Comparison of ENCODE assay signal across 8 cellular contexts in genomic region chr16:84503751-84504395, GRCh38. TPM values are rescaled to one million over a fixed set of nuclear protein-coding genes. Genes with fewer than 3 reads are reported as not detected.
DNase-seq lines count a peak whose midpoint lies in the region; ATAC-seq, FAIRE-seq and TF ChIP-seq lines count a peak whose summit lies in the region.

No MANE protein-coding gene starts in this region.

- H3K4me3 Mint-ChIP-seq in activated B cell treated with CpG ODN at 0.5 μM for 24 hours, result peak overlapping the region; percentile 88

- H3K27ac ChIP-seq in A673 (ENCODE audit: low read depth, low read length, poor library complexity, severe bottlenecking) (peak overlapping the region; percentile 84), small intestine (ENCODE audit: low read depth in 1 of 2, low read length in 1 of 2) (peak overlapping the region in 1 of 2 donors; percentile 58)

- H3K4me1 Mint-ChIP-seq in activated B cell treated with CpG ODN at 0.5 μM for 24 hours, result peaks cover 56% of the 10 kb centered on the region

- POLR2A ChIA-PET in A673 (lab: Charles Lee; ENCODE audit: low non-redundant PET), result interaction anchor here (0.6 kb wide), 1 partner anchor 62 kb away, joined by 3 read pairs; no protein-coding TSS in a partner anchor
- POLR2A ChIA-PET in activated B cell treated with CpG ODN at 0.5 μM for 24 hours (lab: Charles Lee), result interaction anchor here (0.5 to 0.9 kb wide), 2 partner anchors 119 to 244 kb away, joined by 3 to 4 read pairs; no protein-coding TSS in a partner anchor

- no TSS peak for BruUV-seq in A673 (replicated peaks; lab: Mats Ljungman, UMichigan)

- ATAC-seq in activated B cell treated with CpG ODN at 0.5 μM for 24 hours (ENCODE audit: low read depth) (no peak), HG02678 (IDR thresholded peaks at IDR 0.05; ENCODE audit: unreplicated experiment) (no peak), HG03175 (IDR thresholded peaks at IDR 0.05; ENCODE audit: unreplicated experiment) (no peak)

- H3K36me3 ChIP-seq in A673 (ENCODE audit: insufficient read depth, low read length, poor library complexity, severe bottlenecking) (no peaks in the 10 kb centered on the region), H7 (replicated peaks; ENCODE audit: control insufficient read depth, insufficient read depth, low read length) (peaks cover 2% of the 10 kb centered on the region), small intestine (ENCODE audit: control insufficient read depth in 2 of 2, insufficient read depth in 2 of 2, low read length in 2 of 2) (no peaks in the 10 kb centered on the region)

- WGBS in small intestine, 3 donors, result 38 to 42% (median 39%) methylated on average over 13 of the region's 13 CpGs

- H3K4me3 ChIP-seq in A673 (ENCODE audit: low read depth, low read length, poor library complexity, severe bottlenecking), result peak overlapping the region; percentile 72
- peak overlapping the region; percentile 65 for H3K4me3 ChIP-seq in H7 (ENCODE audit: insufficient read depth, low read depth, low read length)
- peak overlapping the region; percentile 88 for H3K4me3 ChIP-seq in iPS-11a (ENCODE audit: low read depth, low read length)
- H3K4me3 ChIP-seq in small intestine (ENCODE audit: low read depth in 1 of 2, low read length in 2 of 2), result peak overlapping the region; percentile 67 to 85

- no peaks in the 10 kb centered on the region for H3K9me3 ChIP-seq in A673 (ENCODE audit: low read depth, low read length, poor library complexity, severe bottlenecking)
- no peaks in the 10 kb centered on the region for H3K9me3 ChIP-seq in small intestine (ENCODE audit: control insufficient read depth, low read depth)

- intact Hi-C loops in A673 (cut with micrococcal nuclease; ENCODE audit: unreplicated experiment), result no loop called here
- intact Hi-C loops in activated B cell treated with CpG ODN at 0.5 μM for 24 hours (cut with micrococcal nuclease), result loop anchor here (1.0 to 5.0 kb wide), 5 partner anchors 317 to 697 kb away; partner anchors contain the start of genes DNAAF1, HSBP1, HSDL1 and KIAA0513

- H3K27me3 ChIP-seq in A673 (replicated peaks; ENCODE audit: insufficient read depth, low read depth, low read length, poor library complexity) (no peaks in the 10 kb centered on the region), H7 (ENCODE audit: control insufficient read depth, insufficient read depth, low read length) (no peaks in the 10 kb centered on the region), small intestine (ENCODE audit: control insufficient read depth in 2 of 2, insufficient read depth in 2 of 2, low read length in 2 of 2) (no peaks in the 10 kb centered on the region)

- FAIRE-seq in small intestine (lab: Jason Lieb, UNC), result no peak

- peaks cover 6% of the 10 kb centered on the region for H3K36me3 Mint-ChIP-seq in activated B cell treated with CpG ODN at 0.5 μM for 24 hours (ENCODE audit: low read depth)

- no peaks in the 10 kb centered on the region for H3K9me3 Mint-ChIP-seq in activated B cell treated with CpG ODN at 0.5 μM for 24 hours

- TF ChIP-seq CTCF in A673 (conservative IDR thresholded peaks at IDR 0.05; ENCODE audit: low read depth, low read length) (no peak), activated B cell treated with CpG ODN at 0.5 μM for 24 hours (IDR thresholded peaks at IDR 0.05) (no peak)

- DNase-seq in A673 (ENCODE audit: low spot score), result no peak
- DNase-seq in H7, result peak; percentile 30
- no peak for DNase-seq in activated B cell treated with CpG ODN at 0.5 μM for 24 hours
- no peak for DNase-seq in small intestine
- no peak for DNase-seq in stimulated activated CD4-positive, alpha-beta T cell treated with anti-CD3 and anti-CD28 coated beads, Interleukin-2, amount 100 ng/mL, for 48 hours

- no peaks in the 10 kb centered on the region for H3K27me3 Mint-ChIP-seq in activated B cell treated with CpG ODN at 0.5 μM for 24 hours

- peaks cover 3% of the 10 kb centered on the region for H3K4me1 ChIP-seq in A673 (ENCODE audit: insufficient read depth, low read length, poor library complexity, severe bottlenecking)
- H3K4me1 ChIP-seq in small intestine (ENCODE audit: control insufficient read depth in 2 of 2, insufficient read depth in 1 of 2, low read depth in 1 of 2, low read length in 1 of 2), result peaks cover 2 to 7% of the 10 kb centered on the region in 2 donors

- H3K27ac Mint-ChIP-seq in activated B cell treated with CpG ODN at 0.5 μM for 24 hours, result peak overlapping the region; percentile 61

- CTCF ChIA-PET in A673 (lab: Charles Lee) (no interaction called here), activated B cell treated with CpG ODN at 0.5 μM for 24 hours (lab: Charles Lee) (interaction anchor here (0.5 to 1.1 kb wide), 2 partner anchors 10 to 120 kb away, joined by 3 read pairs; no protein-coding TSS in a partner anchor)

RNA-seq across cellular contexts. Expression of gene MEAK7, which starts 0.6 kb away (rescaled TPM):
- total RNA-seq in A673 (2021), result 11.6 and 12.4 TPM in 2 replicates
- 9.2 and 11.6 TPM in 2 replicates for total RNA-seq in H7 (2014; rRNA removed; shearing (Covaris generic))
- 9.8 and 15.0 TPM in 2 replicates for total RNA-seq in activated B cell treated with CpG ODN at 0.5 μM for 24 hours
- 1 to 10 TPM; 7.3 to 7.5 (median 7.4) TPM for polyA plus RNA-seq in small intestine
